24 cellular contexts compared by ENCODE assay signal in genomic region chr3:82382831-82383230, GRCh38.
"Had no signal": no experiment of that assay in that cellular context is flagged by ENCODE, and none has a peak within 500 bp of the region (broad histone marks: within the 10 kb centered on the region; RNA-seq: fewer than 3 reads in every experiment).

No MANE protein-coding gene starts in this region.

- H3K4me3 ChIP-seq: stomach, suprapubic skin, testis, thoracic aorta, thyroid gland, tibial artery, tibial nerve, transverse colon, upper lobe of left lung, upper lobe of right lung, uterus, vagina had no signal

- H3K9me3 ChIP-seq: suprapubic skin, testis, thoracic aorta, thyroid gland, tibial artery, tibial nerve, transverse colon, upper lobe of left lung, upper lobe of right lung, uterus, vagina had no signal

- H3K27me3 ChIP-seq: stomach, suprapubic skin, testis, thyroid gland, tibial artery, tibial nerve, transverse colon, upper lobe of left lung, upper lobe of right lung, uterus, vagina had no signal

- H3K36me3 ChIP-seq: stomach, suprapubic skin, thoracic aorta, thyroid gland, tibial artery, tibial nerve, transverse colon, upper lobe of left lung, upper lobe of right lung, uterus, vagina had no signal

- H3K4me1 ChIP-seq: stomach, suprapubic skin, testis, thyroid gland, tibial artery, tibial nerve, transverse colon, upper lobe of left lung, upper lobe of right lung, uterus, vagina had no signal

- H3K27ac ChIP-seq: stomach, suprapubic skin, testis, thoracic aorta, thyroid gland, tibial artery, tibial nerve, transverse colon, upper lobe of left lung, upper lobe of right lung, uterus, vagina had no signal

- DNase-seq: stimulated activated CD4-positive, alpha-beta T cell treated with anti-CD3 and anti-CD28 coated beads, Interleukin-2, amount 100 ng/mL, for 48 hours; stimulated activated CD4-positive, alpha-beta T cell treated with anti-CD3 and anti-CD28 coated beads, Interleukin-4, amount 100 ng/mL, for 1 hour; stimulated activated CD4-positive, alpha-beta T cell treated with anti-CD3 and anti-CD28 coated beads, Interleukin-4, amount 100 ng/mL, for 24 hours; stimulated activated CD4-positive, alpha-beta T cell treated with anti-CD3 and anti-CD28 coated beads, Interleukin-4, amount 100 ng/mL, for 4 hours; stimulated activated CD8-positive, alpha-beta memory T cell treated with anti-CD3 and anti-CD28 coated beads, Interleukin-4, amount 100 ng/mL, for 48 hours; stimulated activated naive B cell treated with anti-CD40 and anti-IgM and Interleukin-4, amounts not matched to agents 10 μg/mL and 1 μg/mL and 100 μg/mL, for 72 hours; stimulated activated naive CD4-positive, alpha-beta T cell; stimulated activated naive CD4-positive, alpha-beta T cell treated with Interleukin-2 at 50 U/mL for 16 hours; stimulated activated naive CD8-positive, alpha-beta T cell treated with anti-CD3 and anti-CD28 coated beads, Interleukin-15, amount 100 ng/mL, for 72 hours; stimulated activated naive CD8-positive, alpha-beta T cell treated with anti-CD3 and anti-CD28 coated beads, Interleukin-15, Interleukin-2, amounts not matched to agents 100 U/mL and 50 U/mL, for 24 hours; stomach; substantia nigra; testis; thyroid gland; tibial artery; transverse colon; trophoblast cell; upper lobe of left lung; upper lobe of right lung; uterus had no signal
